ENCODE assay signal across 1 cellular context in genomic region chr1:201614262-201615015, GRCh38.
TF ChIP-seq lines count a peak whose summit lies in the region.

No MANE protein-coding gene starts in this region.

TF ChIP-seq in K562, 482 proteins besides CTCF, POLR2A, EP300 and RAD21 (continued from another document and continues in another):
- TF ChIP-seq BCOR (IDR thresholded peaks at IDR 0.05), result peak; percentile 57; the same call in 1 of the 2 replicates
- no peak for TF ChIP-seq ERF (CRISPR knock-in tag; IDR thresholded peaks at IDR 0.05)
- TF ChIP-seq SPI1 (IDR thresholded peaks at IDR 0.05; ENCODE audit: borderline replicate concordance, low read depth, low read length), result no peak
- TF ChIP-seq, protein P1, sequence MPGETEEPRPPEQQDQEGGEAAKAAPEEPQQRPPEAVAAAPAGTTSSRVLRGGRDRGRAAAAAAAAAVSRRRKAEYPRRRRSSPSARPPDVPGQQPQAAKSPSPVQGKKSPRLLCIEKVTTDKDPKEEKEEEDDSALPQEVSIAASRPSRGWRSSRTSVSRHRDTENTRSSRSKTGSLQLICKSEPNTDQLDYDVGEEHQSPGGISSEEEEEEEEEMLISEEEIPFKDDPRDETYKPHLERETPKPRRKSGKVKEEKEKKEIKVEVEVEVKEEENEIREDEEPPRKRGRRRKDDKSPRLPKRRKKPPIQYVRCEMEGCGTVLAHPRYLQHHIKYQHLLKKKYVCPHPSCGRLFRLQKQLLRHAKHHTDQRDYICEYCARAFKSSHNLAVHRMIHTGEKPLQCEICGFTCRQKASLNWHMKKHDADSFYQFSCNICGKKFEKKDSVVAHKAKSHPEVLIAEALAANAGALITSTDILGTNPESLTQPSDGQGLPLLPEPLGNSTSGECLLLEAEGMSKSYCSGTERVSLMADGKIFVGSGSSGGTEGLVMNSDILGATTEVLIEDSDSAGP (CRISPR knock-in tag; IDR thresholded peaks at IDR 0.05), result peak; percentile 94
- no peak for TF ChIP-seq CBFB (CRISPR knock-in tag; IDR thresholded peaks at IDR 0.05)
- TF ChIP-seq ZNF174 (CRISPR knock-in tag; IDR thresholded peaks at IDR 0.05), result no peak
- TF ChIP-seq PHB (CRISPR knock-in tag; IDR thresholded peaks at IDR 0.05), result no peak
- TF ChIP-seq POLR2B (IDR thresholded peaks at IDR 0.05; ENCODE audit: low read depth, partially characterized antibody), result no peak
- no peak for TF ChIP-seq RBBP5 (IDR thresholded peaks at IDR 0.05; ENCODE audit: borderline replicate concordance, insufficient read depth, low read length, poor library complexity, severe bottlenecking)
- no peak for TF ChIP-seq RAD51 (IDR thresholded peaks at IDR 0.05; ENCODE audit: borderline replicate concordance, low read depth)
- no peak for TF ChIP-seq MCM5 (IDR thresholded peaks at IDR 0.05; ENCODE audit: low read depth)
- TF ChIP-seq NELFE (IDR thresholded peaks at IDR 0.05; ENCODE audit: insufficient read depth, insufficient read length), result no peak
- no peak for TF ChIP-seq MAFG (tag; conservative IDR thresholded peaks at IDR 0.05)
- TF ChIP-seq NFXL1 (CRISPR knock-in tag; IDR thresholded peaks at IDR 0.05), result no peak
- TF ChIP-seq ZNF778 (CRISPR knock-in tag; IDR thresholded peaks at IDR 0.05), result no peak
- no peak for TF ChIP-seq PHF8 (IDR thresholded peaks at IDR 0.05; ENCODE audit: borderline replicate concordance, low read length)
- TF ChIP-seq SMC3 (conservative IDR thresholded peaks at IDR 0.05; ENCODE audit: insufficient read depth, low read depth, low read length), result no peak
- no peak for TF ChIP-seq PHF20 (IDR thresholded peaks at IDR 0.05; ENCODE audit: partially characterized antibody)
- TF ChIP-seq, protein P2, sequence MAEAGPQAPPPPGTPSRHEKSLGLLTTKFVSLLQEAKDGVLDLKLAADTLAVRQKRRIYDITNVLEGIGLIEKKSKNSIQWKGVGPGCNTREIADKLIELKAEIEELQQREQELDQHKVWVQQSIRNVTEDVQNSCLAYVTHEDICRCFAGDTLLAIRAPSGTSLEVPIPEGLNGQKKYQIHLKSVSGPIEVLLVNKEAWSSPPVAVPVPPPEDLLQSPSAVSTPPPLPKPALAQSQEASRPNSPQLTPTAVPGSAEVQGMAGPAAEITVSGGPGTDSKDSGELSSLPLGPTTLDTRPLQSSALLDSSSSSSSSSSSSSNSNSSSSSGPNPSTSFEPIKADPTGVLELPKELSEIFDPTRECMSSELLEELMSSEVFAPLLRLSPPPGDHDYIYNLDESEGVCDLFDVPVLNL (CRISPR knock-in tag; IDR thresholded peaks at IDR 0.05; ENCODE audit: low read depth), result no peak
- TF ChIP-seq, protein P3, sequence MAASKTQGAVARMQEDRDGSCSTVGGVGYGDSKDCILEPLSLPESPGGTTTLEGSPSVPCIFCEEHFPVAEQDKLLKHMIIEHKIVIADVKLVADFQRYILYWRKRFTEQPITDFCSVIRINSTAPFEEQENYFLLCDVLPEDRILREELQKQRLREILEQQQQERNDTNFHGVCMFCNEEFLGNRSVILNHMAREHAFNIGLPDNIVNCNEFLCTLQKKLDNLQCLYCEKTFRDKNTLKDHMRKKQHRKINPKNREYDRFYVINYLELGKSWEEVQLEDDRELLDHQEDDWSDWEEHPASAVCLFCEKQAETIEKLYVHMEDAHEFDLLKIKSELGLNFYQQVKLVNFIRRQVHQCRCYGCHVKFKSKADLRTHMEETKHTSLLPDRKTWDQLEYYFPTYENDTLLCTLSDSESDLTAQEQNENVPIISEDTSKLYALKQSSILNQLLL (CRISPR knock-in tag; IDR thresholded peaks at IDR 0.05; ENCODE audit: borderline replicate concordance), result no peak
- peak; percentile 64 for TF ChIP-seq VEZF1 (CRISPR knock-in tag; IDR thresholded peaks at IDR 0.05)
- TF ChIP-seq REST (CRISPR knock-in tag; IDR thresholded peaks at IDR 0.05; ENCODE audit: low read depth), result peak; percentile 98
- TF ChIP-seq ZNF699 (CRISPR knock-in tag; IDR thresholded peaks at IDR 0.05; ENCODE audit: insufficient replicate concordance), result no peak
- no peak for TF ChIP-seq ZNF609 (CRISPR knock-in tag; IDR thresholded peaks at IDR 0.05; ENCODE audit: borderline replicate concordance)
- no peak for TF ChIP-seq PYGO2 (tag; IDR thresholded peaks at IDR 0.05)
- peak; percentile 71 for TF ChIP-seq RBM25 (IDR thresholded peaks at IDR 0.05; ENCODE audit: low read depth, low read length, severe bottlenecking)
- no peak for TF ChIP-seq GATAD2B (IDR thresholded peaks at IDR 0.05; ENCODE audit: borderline replicate concordance)
- TF ChIP-seq ZNF668 (CRISPR knock-in tag; IDR thresholded peaks at IDR 0.05), result no peak
- peak; percentile 88 for TF ChIP-seq PRMT5 (CRISPR knock-in tag; IDR thresholded peaks at IDR 0.05)
- no peak for TF ChIP-seq IFI16 (CRISPR knock-in tag; IDR thresholded peaks at IDR 0.05)
- no peak for TF ChIP-seq TAF1 (IDR thresholded peaks at IDR 0.05; ENCODE audit: control insufficient read depth, extremely low read depth, insufficient read depth, low read length, severe bottlenecking)
- peak; percentile 97 for TF ChIP-seq EHMT2 (IDR thresholded peaks at IDR 0.05)
- TF ChIP-seq NR3C1 (CRISPR knock-in tag; IDR thresholded peaks at IDR 0.05), result no peak
- no peak for TF ChIP-seq ZNF184 (CRISPR knock-in tag; IDR thresholded peaks at IDR 0.05)
- TF ChIP-seq SIN3A (IDR thresholded peaks at IDR 0.05; ENCODE audit: borderline replicate concordance in 2 of 2, control insufficient read depth in 1 of 2, low read depth in 2 of 2, low read length in 2 of 2), result peak in 1 of 2 experiments; percentile 67; a peak in 1 of 4 replicates
- TF ChIP-seq ZNF217 (CRISPR knock-in tag; IDR thresholded peaks at IDR 0.05), result no peak
- no peak for TF ChIP-seq NUFIP1 (IDR thresholded peaks at IDR 0.05; ENCODE audit: partially characterized antibody)
- TF ChIP-seq PTBP1 (IDR thresholded peaks at IDR 0.05; ENCODE audit: low read depth, low read length), result no peak
- TF ChIP-seq U2AF1 (optimal IDR thresholded peaks at IDR 0.05; ENCODE audit: low read depth, low read length), result no peak
- no peak for TF ChIP-seq MTA2 (IDR thresholded peaks at IDR 0.05; ENCODE audit: low read depth)
- TF ChIP-seq ZBTB7A (IDR thresholded peaks at IDR 0.05; ENCODE audit: borderline replicate concordance, control insufficient read depth, low read depth, low read length), result peak; percentile 64; the same call in 1 of the 2 replicates
- TF ChIP-seq ESRRA (IDR thresholded peaks at IDR 0.05; ENCODE audit: borderline replicate concordance, low read depth), result peak; percentile 48; the same call in 1 of the 2 replicates
- no peak for TF ChIP-seq HCFC1 (IDR thresholded peaks at IDR 0.05; ENCODE audit: low read depth, low read length)
- TF ChIP-seq RCOR1 (IDR thresholded peaks at IDR 0.05; ENCODE audit: borderline replicate concordance in 1 of 2, low read depth in 2 of 2, low read length in 2 of 2), result peak in 1 of 2 experiments; percentile 48; a peak in 1 of 4 replicates
- TF ChIP-seq ARID4B (CRISPR knock-in tag; IDR thresholded peaks at IDR 0.05), result peak; percentile 58; the same call in 1 of the 2 replicates
- no peak for TF ChIP-seq ZEB2 (IDR thresholded peaks at IDR 0.05)
- no peak for TF ChIP-seq HDAC3 (IDR thresholded peaks at IDR 0.05; ENCODE audit: borderline replicate concordance, partially characterized antibody)
